11 cellular contexts compared by ENCODE assay signal in the genomic region with DNA sequence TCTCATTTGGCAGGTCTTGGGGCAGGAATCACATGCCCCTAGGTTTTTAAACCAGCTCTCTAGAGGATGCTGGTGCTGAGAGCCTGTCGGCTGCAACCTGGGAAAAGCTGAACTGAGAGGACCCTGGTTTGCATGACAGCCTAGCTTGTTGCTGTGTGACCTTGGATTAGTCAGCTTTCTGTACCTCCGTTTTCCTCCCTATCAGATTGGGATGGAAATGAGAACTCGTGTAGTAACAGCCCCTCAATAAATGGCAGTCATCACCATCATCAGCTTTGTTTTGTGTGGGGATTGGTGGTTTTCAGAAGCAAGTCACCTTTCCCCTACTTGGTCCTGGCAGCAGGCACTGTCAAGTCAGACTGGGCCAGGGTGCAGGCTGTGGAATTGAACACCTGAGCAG.
DNase-seq lines count a peak whose midpoint lies in the region; ATAC-seq, FAIRE-seq and TF ChIP-seq lines count a peak whose summit lies in the region.
"Had no signal": no experiment of that assay in that cellular context is flagged by ENCODE, and none has a peak within 500 bp of the region (broad histone marks: within the 10 kb centered on the region; RNA-seq: fewer than 3 reads in every experiment).

No MANE protein-coding gene starts in this region.

- H3K27me3 ChIP-seq in ACC112 (ENCODE audit: insufficient read depth, low read length): no peaks in the 10 kb centered on the region
- no peaks in the 10 kb centered on the region for H3K27me3 ChIP-seq in IMR-90 (ENCODE audit: control insufficient read depth, insufficient read depth, low read length)
- no peaks in the 10 kb centered on the region for H3K27me3 ChIP-seq in HAP-1 (ENCODE audit: low read depth)

- H3K9ac ChIP-seq in IMR-90 (ENCODE audit: low read depth, low read length): no peak overlapping the region

- FAIRE-seq in D721Med (lab: Jason Lieb, UNC): no peak
- FAIRE-seq: G401.6 had no signal

- H4K91ac ChIP-seq in IMR-90 (ENCODE audit: insufficient read depth, low read depth, low read length): 0 out of 2 replicates have a peak overlapping the region, but pooled peaks have one; percentile 28

- H3K79me1 ChIP-seq in IMR-90 (ENCODE audit: low read depth in 1 of 2, low read length in 2 of 2): peaks cover 2 to 71% of the 10 kb centered on the region in 2 experiments; a peak in 3 of 4 replicates

- no CpG with 5 or more reads among the region's 3 CpGs for WGBS in IMR-90 (ENCODE audit: extremely low coverage in 2 of 2, insufficient read length in 1 of 2), 2 experiments

- H2AK9ac ChIP-seq in IMR-90 (replicated peaks; ENCODE audit: low read depth, low read length, poor library complexity): peak overlapping the region; percentile 63

- H4K5ac ChIP-seq in IMR-90 (ENCODE audit: low read depth, low read length): no peak overlapping the region

- POLR2A ChIA-PET in IMR-90 (lab: Charles Lee; ENCODE audit: unreplicated experiment): no interaction called here

- H3K4me1 Mint-ChIP-seq in chondrocyte (ENCODE audit: low read depth): peaks cover 77% of the 10 kb centered on the region
- H3K4me1 Mint-ChIP-seq in neural crest cell: peaks cover 71% of the 10 kb centered on the region

- H2BK5ac ChIP-seq in IMR-90 (ENCODE audit: low read depth, low read length, poor library complexity, severe bottlenecking): peak overlapping the region; percentile 2

- H2AFZ ChIP-seq in ACC112 (ENCODE audit: low read length, unreplicated experiment): no peak overlapping the region
- H2AFZ ChIP-seq in IMR-90 (replicated peaks; ENCODE audit: low read length, poor library complexity): no peak overlapping the region

- no TSS peak for BruUV-seq in IMR-90 (replicated peaks; lab: Mats Ljungman, UMichigan)

- in situ Hi-C loops in IMR-90 (cut with MboI; ENCODE audit: low sequenced_read_pairs) (no loop called here), HAP-1 (cut with MboI; ENCODE audit: low sequenced_read_pairs) (no loop called here)

- no peak overlapping the region for H3K4me2 ChIP-seq in IMR-90 (ENCODE audit: low read depth, low read length)

- H3K27ac ChIP-seq in ACC112 (ENCODE audit: low read depth, low read length): peak overlapping the region; percentile 75
- no peak overlapping the region for H3K27ac ChIP-seq in IMR-90 (ENCODE audit: insufficient read depth, low read length)

- DNase-seq in IMR-90: no peak
- DNase-seq in chondrocyte (ENCODE audit: low spot score): no peak
- DNase-seq in neural crest cell (ENCODE audit: low read depth, low spot score): no peak
- DNase-seq in D721Med (ENCODE audit: insufficient read length, low spot score): no peak
- no peak for DNase-seq in HCEC 1CT
- DNase-seq in HAP-1 (ENCODE audit: low spot score in 2 of 2): no peak
- DNase-seq: NCI-H82 had no signal

- no peak overlapping the region for H3K56ac ChIP-seq in IMR-90 (ENCODE audit: extremely low read depth, insufficient read depth, low read length)

- H3K4me3 Mint-ChIP-seq in chondrocyte (ENCODE audit: unreplicated experiment): peak overlapping the region; percentile 18
- peak overlapping the region; percentile 86 for H3K4me3 Mint-ChIP-seq in neural crest cell

- H2BK20ac ChIP-seq in IMR-90 (ENCODE audit: low read depth, low read length): no peak overlapping the region

- H3K23ac ChIP-seq in IMR-90 (ENCODE audit: low read depth, low read length): peak overlapping the region; percentile 44

- H3K36me3 Mint-ChIP-seq in chondrocyte (ENCODE audit: low read depth): peaks cover 2% of the 10 kb centered on the region
- no peaks in the 10 kb centered on the region for H3K36me3 Mint-ChIP-seq in neural crest cell (ENCODE audit: low read depth)

- H3K9me1 ChIP-seq in IMR-90 (ENCODE audit: insufficient read depth, low read length): peaks cover 43% of the 10 kb centered on the region

- H2BK15ac ChIP-seq in IMR-90 (ENCODE audit: low read depth, low read length): no peak overlapping the region; the same call in 2 of the 3 replicates

- 0 out of 2 replicates have a peak overlapping the region, but pooled peaks have one; percentile 54 for H3K14ac ChIP-seq in IMR-90 (replicated peaks; ENCODE audit: low read depth, low read length)

- H2AK5ac ChIP-seq in IMR-90 (ENCODE audit: low read depth, low read length): peak overlapping the region; percentile 42

- H3K9me3 Mint-ChIP-seq in chondrocyte (ENCODE audit: low read depth) (no peaks in the 10 kb centered on the region), neural crest cell (no peaks in the 10 kb centered on the region)
- H3K9me3 Mint-ChIP-seq: activated T-cell treated with anti-CD3 and anti-CD28 coated beads, Interleukin-2, amount 50 U/mL, for 4 hours had no signal

- no peaks in the 10 kb centered on the region for H3K36me3 ChIP-seq in ACC112 (ENCODE audit: insufficient read depth, low read length)
- peaks cover 9% of the 10 kb centered on the region; the same call in 1 of the 2 replicates for H3K36me3 ChIP-seq in IMR-90 (ENCODE audit: control insufficient read depth, insufficient read depth, low read length)
- H3K36me3 ChIP-seq in HAP-1 (replicated peaks): no peaks in the 10 kb centered on the region

- no peak for TF ChIP-seq RAD21 in IMR-90 (IDR thresholded peaks at IDR 0.05; ENCODE audit: low read length)

- H4K8ac ChIP-seq in IMR-90 (ENCODE audit: low read depth in 2 of 2, low read length in 2 of 2): 0 out of 4 replicates have a peak overlapping the region, but pooled peaks of 1 of the 2 experiments have one; percentile 2

- H2BK120ac ChIP-seq in IMR-90 (ENCODE audit: low read depth, low read length): peak overlapping the region; percentile 30; the same call in 1 of the 2 replicates

- dilution Hi-C loops in IMR-90 (cut with HindIII; ENCODE audit: low sequenced_read_pairs, unreplicated experiment): no loop called here

- H3K4ac ChIP-seq in IMR-90 (ENCODE audit: low read depth, low read length): peak overlapping the region; percentile 1; the same call in 1 of the 2 replicates

- H3K27me3 Mint-ChIP-seq in chondrocyte (ENCODE audit: low read depth): no peaks in the 10 kb centered on the region
- H3K27me3 Mint-ChIP-seq in neural crest cell (ENCODE audit: low read depth): no peaks in the 10 kb centered on the region

- no peak for ATAC-seq in IMR-90 (ENCODE audit: low read depth)
- ATAC-seq in HG02981 (IDR thresholded peaks at IDR 0.05; ENCODE audit: unreplicated experiment): no peak

- no peak overlapping the region for H3K18ac ChIP-seq in IMR-90 (ENCODE audit: low read depth, low read length)

- no peak for TF ChIP-seq CTCF in IMR-90 (conservative IDR thresholded peaks at IDR 0.05; ENCODE audit: low read depth, low read length)
- TF ChIP-seq CTCF in chondrocyte (IDR thresholded peaks at IDR 0.05): no peak
- no peak for TF ChIP-seq CTCF in neural crest cell (conservative IDR thresholded peaks at IDR 0.05)
- TF ChIP-seq CTCF in D721Med (IDR thresholded peaks at IDR 0.05; ENCODE audit: insufficient read depth, missing control alignments): no peak

- H3K4me1 ChIP-seq in ACC112 (ENCODE audit: control insufficient read depth, insufficient read depth, low read length, unreplicated experiment): peaks cover 54% of the 10 kb centered on the region
- H3K4me1 ChIP-seq in IMR-90 (ENCODE audit: control insufficient read depth, insufficient read depth, low read length): peaks cover 39% of the 10 kb centered on the region
- H3K4me1 ChIP-seq in HAP-1: peaks cover 19% of the 10 kb centered on the region

- peaks cover 93% of the 10 kb centered on the region for H3K79me2 ChIP-seq in ACC112 (ENCODE audit: control insufficient read depth, insufficient read depth, low read length, unreplicated experiment)

- CTCF ChIA-PET in IMR-90 (lab: Yijun Ruan, JAX): no interaction called here

- no peak for TF ChIP-seq POLR2A in IMR-90 (IDR thresholded peaks at IDR 0.05; ENCODE audit: low read depth, low read length)

- intact Hi-C loops in IMR-90 (cut with micrococcal nuclease): no loop called here

- peak overlapping the region; percentile 36 for H3K4me3 ChIP-seq in ACC112 (ENCODE audit: low read depth, low read length)
- no peak overlapping the region for H3K4me3 ChIP-seq in IMR-90 (ENCODE audit: insufficient read depth, low read depth, low read length)
- no peak overlapping the region for H3K4me3 ChIP-seq in HAP-1

- H3K9me3 ChIP-seq in IMR-90 (ENCODE audit: control insufficient read depth, insufficient read depth, low read length): no peaks in the 10 kb centered on the region
- no peaks in the 10 kb centered on the region for H3K9me3 ChIP-seq in HAP-1

- H4K20me1 ChIP-seq in IMR-90 (ENCODE audit: insufficient read depth, low read length): peaks cover 87% of the 10 kb centered on the region

- H3K27ac Mint-ChIP-seq in chondrocyte (ENCODE audit: unreplicated experiment): peak overlapping the region; percentile 90
- peak overlapping the region; percentile 82 for H3K27ac Mint-ChIP-seq in neural crest cell (ENCODE audit: unreplicated experiment)

TF ChIP-seq in IMR-90, 13 proteins besides CTCF, POLR2A, EP300 and RAD21:
- no peak for TF ChIP-seq CHD1 (IDR thresholded peaks at IDR 0.05; ENCODE audit: low read depth, low read length)
